ENCODE assay signal across 11 cellular contexts in the genomic region with DNA sequence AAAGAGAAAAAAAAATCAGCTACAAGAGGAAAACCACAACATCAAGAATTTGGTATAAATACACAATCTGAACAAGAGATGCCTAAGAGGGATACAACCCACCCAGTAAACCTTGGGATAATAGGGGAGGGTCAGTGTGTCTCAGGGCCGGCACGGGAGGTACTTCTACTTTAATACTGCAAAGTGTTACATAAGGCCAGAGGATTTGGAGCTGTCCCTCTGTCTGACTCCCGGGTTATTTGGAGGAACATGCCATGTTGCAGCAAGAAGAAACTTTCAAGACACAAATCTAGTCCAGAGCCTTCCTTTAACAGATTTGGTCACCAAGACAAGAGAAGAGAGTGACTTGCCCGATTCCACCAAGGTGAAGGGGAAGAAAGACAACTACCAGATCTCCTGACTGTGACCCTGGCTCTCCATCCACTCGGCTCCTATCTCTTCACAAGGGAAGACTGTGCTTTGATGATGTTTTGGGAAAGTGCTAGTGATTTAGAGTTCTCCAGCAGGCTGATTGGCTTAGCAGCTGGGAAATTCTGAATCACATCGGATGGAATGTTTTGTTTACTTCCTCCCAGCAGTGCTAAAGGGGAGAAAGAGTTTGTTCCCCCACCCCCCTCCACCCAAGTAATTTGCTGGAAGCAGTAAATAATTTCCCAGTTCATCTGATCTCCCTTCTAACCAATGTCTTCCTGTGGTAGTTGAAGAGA. TPM values are rescaled to one million over a fixed set of nuclear protein-coding genes. Genes with fewer than 3 reads are reported as not detected.
DNase-seq lines count a peak whose midpoint lies in the region; ATAC-seq and TF ChIP-seq lines count a peak whose summit lies in the region.
"Had no signal": no experiment of that assay in that cellular context is flagged by ENCODE, and none has a peak within 500 bp of the region (broad histone marks: within the 10 kb centered on the region; RNA-seq: fewer than 3 reads in every experiment).

No MANE protein-coding gene starts in this region.

- H3K9ac ChIP-seq in duodenal mucosa (ENCODE audit: low read depth in 1 of 2, low read length in 2 of 2) (peak overlapping the region in 1 of 2 donors; percentile 3), liver (ENCODE audit: low read depth in 1 of 2, low read length in 2 of 2) (no peak overlapping the region)

- no peaks in the 10 kb centered on the region for H3K4me1 ChIP-seq in duodenal mucosa (ENCODE audit: control insufficient read depth in 1 of 2, insufficient read depth in 2 of 2, low read length in 2 of 2)
- H3K4me1 ChIP-seq in liver (ENCODE audit: control insufficient read depth in 4 of 4, insufficient read depth in 4 of 4, low read length in 3 of 4), result no peaks in the 10 kb centered on the region
- H3K4me1 ChIP-seq in upper lobe of right lung, result no peaks in the 10 kb centered on the region

- peak overlapping the region; percentile 14; the same call in 1 of the 2 replicates for H3K4me3 ChIP-seq in MG63
- no peak overlapping the region for H3K4me3 ChIP-seq in duodenal mucosa (ENCODE audit: low read depth in 1 of 2, low read length in 2 of 2)
- no peak overlapping the region for H3K4me3 ChIP-seq in liver (ENCODE audit: low read depth in 1 of 3, low read length in 3 of 3)
- peak overlapping the region; percentile 15 for H3K4me3 ChIP-seq in upper lobe of right lung
- H3K4me3 ChIP-seq: K562 had no signal

- H3K27me3 ChIP-seq in MG63, result no peaks in the 10 kb centered on the region
- no peaks in the 10 kb centered on the region for H3K27me3 ChIP-seq in duodenal mucosa (ENCODE audit: control insufficient read depth in 1 of 2, insufficient read depth in 2 of 2, low read length in 2 of 2)
- H3K27me3 ChIP-seq in liver (ENCODE audit: control insufficient read depth in 4 of 4, insufficient read depth in 4 of 4, low read length in 3 of 4), result no peaks in the 10 kb centered on the region
- H3K27me3 ChIP-seq in upper lobe of right lung, result no peaks in the 10 kb centered on the region

- H3K36me3 ChIP-seq in MG63, result no peaks in the 10 kb centered on the region
- H3K36me3 ChIP-seq in duodenal mucosa (ENCODE audit: control insufficient read depth in 1 of 2, insufficient read depth in 2 of 2, low read length in 2 of 2), result no peaks in the 10 kb centered on the region
- no peaks in the 10 kb centered on the region for H3K36me3 ChIP-seq in liver (ENCODE audit: control insufficient read depth in 4 of 4, insufficient read depth in 3 of 4, low read depth in 1 of 4, low read length in 3 of 4)
- no peaks in the 10 kb centered on the region for H3K36me3 ChIP-seq in upper lobe of right lung

- 68% methylated on average over 6 of the region's 6 CpGs for WGBS in liver

- ATAC-seq in upper lobe of right lung (peak; percentile 52), GM18519 (IDR thresholded peaks at IDR 0.05; ENCODE audit: low FRiP score, unreplicated experiment) (no peak), HG02973 (IDR thresholded peaks at IDR 0.05; ENCODE audit: unreplicated experiment) (no peak)
- ATAC-seq: K562 had no signal

- intact Hi-C loops in upper lobe of right lung (cut with DNase I), result no loop called here

- DNase-seq in MG63 (peak; percentile 70), upper lobe of right lung (no peak), SHP77 (lab: John Stamatoyannopoulos, UW) (no peak), NCI-H510A (lab: John Stamatoyannopoulos, UW) (no peak)
- DNase-seq: activated naive CD8-positive, alpha-beta T cell treated with anti-CD3 and anti-CD28 coated beads, Interleukin-2, amount 10 ng/mL, durations not matched to agents 7 days and 5 days had no signal

- TF ChIP-seq CTCF in liver (IDR thresholded peaks at IDR 0.05; ENCODE audit: low read depth, low read length, missing input control) (no peak), upper lobe of right lung (IDR thresholded peaks at IDR 0.05) (no peak)

- no peak for TF ChIP-seq RAD21 in liver (IDR thresholded peaks at IDR 0.05)

- H3K27ac ChIP-seq in duodenal mucosa (ENCODE audit: low read depth, low read length) (peak overlapping the region; percentile 61), liver (ENCODE audit: low read depth in 1 of 2, low read length in 2 of 2) (no peak overlapping the region), upper lobe of right lung (peak overlapping the region; percentile 67)

- 0 out of 2 replicates have a peak, but pooled peaks cover 3% of the 10 kb centered on the region for H3K9me3 ChIP-seq in MG63
- no peaks in the 10 kb centered on the region for H3K9me3 ChIP-seq in duodenal mucosa (ENCODE audit: control insufficient read depth in 1 of 2, low read length in 2 of 2)
- no peaks in the 10 kb centered on the region for H3K9me3 ChIP-seq in liver (ENCODE audit: control insufficient read depth in 4 of 4, low read length in 3 of 4)
- H3K9me3 ChIP-seq in upper lobe of right lung, result no peaks in the 10 kb centered on the region

TF ChIP-seq in liver, 16 proteins besides CTCF, POLR2A, EP300 and RAD21:
- TF ChIP-seq JUND (IDR thresholded peaks at IDR 0.05), result peak; percentile 55 to 67
- TF ChIP-seq, protein P1, sequence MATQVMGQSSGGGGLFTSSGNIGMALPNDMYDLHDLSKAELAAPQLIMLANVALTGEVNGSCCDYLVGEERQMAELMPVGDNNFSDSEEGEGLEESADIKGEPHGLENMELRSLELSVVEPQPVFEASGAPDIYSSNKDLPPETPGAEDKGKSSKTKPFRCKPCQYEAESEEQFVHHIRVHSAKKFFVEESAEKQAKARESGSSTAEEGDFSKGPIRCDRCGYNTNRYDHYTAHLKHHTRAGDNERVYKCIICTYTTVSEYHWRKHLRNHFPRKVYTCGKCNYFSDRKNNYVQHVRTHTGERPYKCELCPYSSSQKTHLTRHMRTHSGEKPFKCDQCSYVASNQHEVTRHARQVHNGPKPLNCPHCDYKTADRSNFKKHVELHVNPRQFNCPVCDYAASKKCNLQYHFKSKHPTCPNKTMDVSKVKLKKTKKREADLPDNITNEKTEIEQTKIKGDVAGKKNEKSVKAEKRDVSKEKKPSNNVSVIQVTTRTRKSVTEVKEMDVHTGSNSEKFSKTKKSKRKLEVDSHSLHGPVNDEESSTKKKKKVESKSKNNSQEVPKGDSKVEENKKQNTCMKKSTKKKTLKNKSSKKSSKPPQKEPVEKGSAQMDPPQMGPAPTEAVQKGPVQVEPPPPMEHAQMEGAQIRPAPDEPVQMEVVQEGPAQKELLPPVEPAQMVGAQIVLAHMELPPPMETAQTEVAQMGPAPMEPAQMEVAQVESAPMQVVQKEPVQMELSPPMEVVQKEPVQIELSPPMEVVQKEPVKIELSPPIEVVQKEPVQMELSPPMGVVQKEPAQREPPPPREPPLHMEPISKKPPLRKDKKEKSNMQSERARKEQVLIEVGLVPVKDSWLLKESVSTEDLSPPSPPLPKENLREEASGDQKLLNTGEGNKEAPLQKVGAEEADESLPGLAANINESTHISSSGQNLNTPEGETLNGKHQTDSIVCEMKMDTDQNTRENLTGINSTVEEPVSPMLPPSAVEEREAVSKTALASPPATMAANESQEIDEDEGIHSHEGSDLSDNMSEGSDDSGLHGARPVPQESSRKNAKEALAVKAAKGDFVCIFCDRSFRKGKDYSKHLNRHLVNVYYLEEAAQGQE (IDR thresholded peaks at IDR 0.05), result no peak
- TF ChIP-seq SP1 (IDR thresholded peaks at IDR 0.05), result peak; percentile 14

RNA-seq across cellular contexts. Expression of a gene that starts 29.3 kb away (rescaled TPM):
- total RNA-seq in MG63 (2014; rRNA removed; shearing (Covaris generic); ENCODE audit: low replicate concordance), result not detected in 2 replicates
- 1 to 10 TPM in 1 of 2 donors, under 1 TPM in 1; 0.17 to 2.5 TPM for total RNA-seq in liver
- under 1 TPM; 0.09 to 0.58 TPM for polyA plus RNA-seq in liver
- total RNA-seq in upper lobe of right lung, result 19.8 TPM
- total RNA-seq: activated naive CD8-positive, alpha-beta T cell treated with anti-CD3 and anti-CD28 coated beads, Interleukin-2, amount 10 ng/mL, durations not matched to agents 7 days and 5 days; T-helper 2 cell treated with Interferon-gamma antibody and Interleukin-4, amounts not matched to agents 100 ng/mL and 5 ng/mL, for 36 hours had no signal

Comparison
In these comparisons a context has a peak if more than half of its experiments do, and no peak if none do; other contexts are left out.
1. H3K4me3 ChIP-seq: peak in MG63 (single experiment) and upper lobe of right lung (single experiment); none in duodenal mucosa (0 of 2) and liver (0 of 3).
2. H3K27ac ChIP-seq: peak in duodenal mucosa (single experiment) and upper lobe of right lung (single experiment); none in liver (0 of 2).